In the genomic region with DNA sequence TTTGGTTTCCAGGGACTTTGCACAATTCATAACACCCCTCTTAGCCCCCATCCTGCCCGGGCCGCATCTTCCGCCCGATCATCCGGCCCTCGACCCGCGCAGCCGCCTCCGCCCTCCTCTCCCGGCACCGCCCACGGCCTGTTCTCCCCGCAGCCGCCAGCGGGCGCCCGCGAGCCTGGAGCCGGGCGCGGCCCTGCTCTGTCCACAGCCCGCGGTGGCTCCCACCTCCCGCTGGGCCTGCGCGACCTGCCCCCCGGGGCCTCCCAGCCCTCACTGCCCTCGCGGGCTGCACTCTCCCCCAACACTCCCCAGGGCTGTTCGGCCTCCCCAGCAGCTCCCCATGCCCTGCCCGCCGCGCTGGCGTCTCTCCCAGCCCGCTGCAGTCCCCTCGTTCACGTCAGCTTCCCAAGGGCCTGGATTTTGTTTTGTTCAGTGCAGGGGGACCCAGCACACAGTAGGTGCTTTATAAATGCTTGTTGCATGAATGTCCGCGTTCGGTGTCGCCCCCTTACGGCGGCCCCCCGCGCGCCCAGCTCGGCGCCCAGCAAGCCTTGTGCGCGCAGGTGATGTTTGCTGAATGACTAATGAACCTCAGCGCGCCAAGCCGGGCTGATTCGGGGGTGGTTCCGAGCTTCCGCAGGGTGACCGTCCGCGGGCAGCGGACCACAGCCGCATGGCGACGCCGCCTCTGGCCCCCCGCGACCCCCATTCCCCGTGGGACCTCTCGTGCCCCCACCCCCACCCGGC, we compare ENCODE assay signal across 1 cellular context.
A peak's percentile ranks its signal among the peaks of the same experiment; 100 is the strongest.
TF ChIP-seq lines count a peak whose summit lies in the region.

No MANE protein-coding gene starts in this region.

TF ChIP-seq in HepG2, 621 proteins besides CTCF, POLR2A, EP300 and RAD21 (continued from another document and continues in another):
- TF ChIP-seq, protein P1, sequence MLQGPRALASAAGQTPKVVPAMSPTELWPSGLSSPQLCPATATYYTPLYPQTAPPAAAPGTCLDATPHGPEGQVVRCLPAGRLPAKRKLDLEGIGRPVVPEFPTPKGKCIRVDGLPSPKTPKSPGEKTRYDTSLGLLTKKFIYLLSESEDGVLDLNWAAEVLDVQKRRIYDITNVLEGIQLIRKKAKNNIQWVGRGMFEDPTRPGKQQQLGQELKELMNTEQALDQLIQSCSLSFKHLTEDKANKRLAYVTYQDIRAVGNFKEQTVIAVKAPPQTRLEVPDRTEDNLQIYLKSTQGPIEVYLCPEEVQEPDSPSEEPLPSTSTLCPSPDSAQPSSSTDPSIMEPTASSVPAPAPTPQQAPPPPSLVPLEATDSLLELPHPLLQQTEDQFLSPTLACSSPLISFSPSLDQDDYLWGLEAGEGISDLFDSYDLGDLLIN (CRISPR knock-in tag; IDR thresholded peaks at IDR 0.05; ENCODE audit: borderline replicate concordance) = no peak
- TF ChIP-seq GATAD1 (CRISPR knock-in tag; IDR thresholded peaks at IDR 0.05) (0 out of 2 replicates have a peak, but pooled peaks have one; percentile 19), SMAD9 (CRISPR knock-in tag; IDR thresholded peaks at IDR 0.05) (no peak), ZNF230 (CRISPR knock-in tag; IDR thresholded peaks at IDR 0.05) (no peak), IKZF1 (IDR thresholded peaks at IDR 0.05) (no peak), ELF4 (CRISPR knock-in tag; IDR thresholded peaks at IDR 0.05; ENCODE audit: borderline replicate concordance) (no peak), KMT2A (CRISPR knock-in tag; IDR thresholded peaks at IDR 0.05) (peak; percentile 51; the same call in 1 of the 2 replicates), ZFP36L2 (CRISPR knock-in tag; IDR thresholded peaks at IDR 0.05) (no peak), NR2C2 (CRISPR knock-in tag; IDR thresholded peaks at IDR 0.05; ENCODE audit: borderline replicate concordance) (0 out of 2 replicates have a peak, but pooled peaks have one; percentile 10), FOXK1 (CRISPR knock-in tag; IDR thresholded peaks at IDR 0.05; ENCODE audit: borderline replicate concordance, low read depth) (no peak), ZNF207 (IDR thresholded peaks at IDR 0.05; ENCODE audit: borderline replicate concordance) (no peak), ZNF256 (CRISPR knock-in tag; conservative IDR thresholded peaks at IDR 0.05) (no peak), ZNF160 (CRISPR knock-in tag; IDR thresholded peaks at IDR 0.05) (no peak), SRSF9 (IDR thresholded peaks at IDR 0.05; ENCODE audit: borderline replicate concordance, insufficient read depth, low read depth, low read length, poor library complexity, severe bottlenecking) (no peak), RBM39 (IDR thresholded peaks at IDR 0.05; ENCODE audit: low read depth, low read length, poor library complexity, severe bottlenecking) (no peak), TOE1 (CRISPR knock-in tag; IDR thresholded peaks at IDR 0.05) (no peak), SRF (IDR thresholded peaks at IDR 0.05; ENCODE audit: low read depth, low read length) (no peak), ZSCAN22 (CRISPR knock-in tag; IDR thresholded peaks at IDR 0.05) (no peak), ZNF556 (CRISPR knock-in tag; IDR thresholded peaks at IDR 0.05; ENCODE audit: borderline replicate concordance) (peak; percentile 69; the same call in 1 of the 2 replicates), HOXA7 (CRISPR knock-in tag; IDR thresholded peaks at IDR 0.05) (no peak), ZNF724P (CRISPR knock-in tag; IDR thresholded peaks at IDR 0.05; ENCODE audit: borderline replicate concordance) (no peak), ZNF775 (CRISPR knock-in tag; IDR thresholded peaks at IDR 0.05; ENCODE audit: borderline replicate concordance) (no peak), GTF2F1 (IDR thresholded peaks at IDR 0.05; ENCODE audit: low read length) (no peak), ZBTB38 (CRISPR knock-in tag; IDR thresholded peaks at IDR 0.05) (peak; percentile 69; the same call in 1 of the 2 replicates), SPEN (CRISPR knock-in tag; IDR thresholded peaks at IDR 0.05; ENCODE audit: low read depth) (peak; percentile 61), DR1 (CRISPR knock-in tag; IDR thresholded peaks at IDR 0.05) (no peak), ZNF253 (CRISPR knock-in tag; IDR thresholded peaks at IDR 0.05; ENCODE audit: borderline replicate concordance) (no peak), CBX5 (CRISPR knock-in tag; IDR thresholded peaks at IDR 0.05; ENCODE audit: borderline replicate concordance) (0 out of 2 replicates have a peak, but pooled peaks have one; percentile 59), ZNF564 (CRISPR knock-in tag; IDR thresholded peaks at IDR 0.05) (0 out of 2 replicates have a peak, but pooled peaks have one; percentile 39), PPARG (CRISPR knock-in tag; conservative IDR thresholded peaks at IDR 0.05) (no peak), FOXM1 (CRISPR knock-in tag; IDR thresholded peaks at IDR 0.05) (no peak), NR2F2 (IDR thresholded peaks at IDR 0.05; ENCODE audit: borderline replicate concordance, low read depth) (no peak), ZNF883 (CRISPR knock-in tag; IDR thresholded peaks at IDR 0.05; ENCODE audit: not compliant biosample characterization) (peak; percentile 69), ZNF121 (CRISPR knock-in tag; IDR thresholded peaks at IDR 0.05) (no peak), U2AF1 (optimal IDR thresholded peaks at IDR 0.05; ENCODE audit: low read depth, low read length) (no peak), ZNF703 (CRISPR knock-in tag; IDR thresholded peaks at IDR 0.05; ENCODE audit: borderline replicate concordance) (no peak), ZNF781 (CRISPR knock-in tag; IDR thresholded peaks at IDR 0.05; ENCODE audit: borderline replicate concordance, not compliant biosample characterization) (no peak), FOXA3 (CRISPR knock-in tag; IDR thresholded peaks at IDR 0.05) (peak; percentile 16; the same call in 1 of the 2 replicates), PRMT3 (CRISPR knock-in tag; IDR thresholded peaks at IDR 0.05; ENCODE audit: borderline replicate concordance, low read depth) (no peak), REPIN1 (CRISPR knock-in tag; IDR thresholded peaks at IDR 0.05; ENCODE audit: borderline replicate concordance, low read depth) (no peak), ARNT2 (CRISPR knock-in tag; IDR thresholded peaks at IDR 0.05; ENCODE audit: low read depth) (peak; percentile 32; the same call in 1 of the 2 replicates)
- TF ChIP-seq, protein P2, sequence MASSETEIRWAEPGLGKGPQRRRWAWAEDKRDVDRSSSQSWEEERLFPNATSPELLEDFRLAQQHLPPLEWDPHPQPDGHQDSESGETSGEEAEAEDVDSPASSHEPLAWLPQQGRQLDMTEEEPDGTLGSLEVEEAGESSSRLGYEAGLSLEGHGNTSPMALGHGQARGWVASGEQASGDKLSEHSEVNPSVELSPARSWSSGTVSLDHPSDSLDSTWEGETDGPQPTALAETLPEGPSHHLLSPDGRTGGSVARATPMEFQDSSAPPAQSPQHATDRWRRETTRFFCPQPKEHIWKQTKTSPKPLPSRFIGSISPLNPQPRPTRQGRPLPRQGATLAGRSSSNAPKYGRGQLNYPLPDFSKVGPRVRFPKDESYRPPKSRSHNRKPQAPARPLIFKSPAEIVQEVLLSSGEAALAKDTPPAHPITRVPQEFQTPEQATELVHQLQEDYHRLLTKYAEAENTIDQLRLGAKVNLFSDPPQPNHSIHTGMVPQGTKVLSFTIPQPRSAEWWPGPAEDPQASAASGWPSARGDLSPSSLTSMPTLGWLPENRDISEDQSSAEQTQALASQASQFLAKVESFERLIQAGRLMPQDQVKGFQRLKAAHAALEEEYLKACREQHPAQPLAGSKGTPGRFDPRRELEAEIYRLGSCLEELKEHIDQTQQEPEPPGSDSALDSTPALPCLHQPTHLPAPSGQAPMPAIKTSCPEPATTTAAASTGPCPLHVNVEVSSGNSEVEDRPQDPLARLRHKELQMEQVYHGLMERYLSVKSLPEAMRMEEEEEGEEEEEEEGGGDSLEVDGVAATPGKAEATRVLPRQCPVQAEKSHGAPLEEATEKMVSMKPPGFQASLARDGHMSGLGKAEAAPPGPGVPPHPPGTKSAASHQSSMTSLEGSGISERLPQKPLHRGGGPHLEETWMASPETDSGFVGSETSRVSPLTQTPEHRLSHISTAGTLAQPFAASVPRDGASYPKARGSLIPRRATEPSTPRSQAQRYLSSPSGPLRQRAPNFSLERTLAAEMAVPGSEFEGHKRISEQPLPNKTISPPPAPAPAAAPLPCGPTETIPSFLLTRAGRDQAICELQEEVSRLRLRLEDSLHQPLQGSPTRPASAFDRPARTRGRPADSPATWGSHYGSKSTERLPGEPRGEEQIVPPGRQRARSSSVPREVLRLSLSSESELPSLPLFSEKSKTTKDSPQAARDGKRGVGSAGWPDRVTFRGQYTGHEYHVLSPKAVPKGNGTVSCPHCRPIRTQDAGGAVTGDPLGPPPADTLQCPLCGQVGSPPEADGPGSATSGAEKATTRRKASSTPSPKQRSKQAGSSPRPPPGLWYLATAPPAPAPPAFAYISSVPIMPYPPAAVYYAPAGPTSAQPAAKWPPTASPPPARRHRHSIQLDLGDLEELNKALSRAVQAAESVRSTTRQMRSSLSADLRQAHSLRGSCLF (CRISPR knock-in tag; IDR thresholded peaks at IDR 0.05; ENCODE audit: borderline replicate concordance) = no peak
- TF ChIP-seq, protein P3, sequence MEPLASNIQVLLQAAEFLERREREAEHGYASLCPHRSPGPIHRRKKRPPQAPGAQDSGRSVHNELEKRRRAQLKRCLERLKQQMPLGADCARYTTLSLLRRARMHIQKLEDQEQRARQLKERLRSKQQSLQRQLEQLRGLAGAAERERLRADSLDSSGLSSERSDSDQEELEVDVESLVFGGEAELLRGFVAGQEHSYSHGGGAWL (CRISPR knock-in tag; IDR thresholded peaks at IDR 0.05) = no peak
- TF ChIP-seq, protein P4, sequence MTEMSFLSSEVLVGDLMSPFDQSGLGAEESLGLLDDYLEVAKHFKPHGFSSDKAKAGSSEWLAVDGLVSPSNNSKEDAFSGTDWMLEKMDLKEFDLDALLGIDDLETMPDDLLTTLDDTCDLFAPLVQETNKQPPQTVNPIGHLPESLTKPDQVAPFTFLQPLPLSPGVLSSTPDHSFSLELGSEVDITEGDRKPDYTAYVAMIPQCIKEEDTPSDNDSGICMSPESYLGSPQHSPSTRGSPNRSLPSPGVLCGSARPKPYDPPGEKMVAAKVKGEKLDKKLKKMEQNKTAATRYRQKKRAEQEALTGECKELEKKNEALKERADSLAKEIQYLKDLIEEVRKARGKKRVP (CRISPR knock-in tag; IDR thresholded peaks at IDR 0.05) = 0 out of 4 replicates have a peak, but pooled peaks of 1 of the 2 experiments have one; percentile 41
- TF ChIP-seq, protein P5, sequence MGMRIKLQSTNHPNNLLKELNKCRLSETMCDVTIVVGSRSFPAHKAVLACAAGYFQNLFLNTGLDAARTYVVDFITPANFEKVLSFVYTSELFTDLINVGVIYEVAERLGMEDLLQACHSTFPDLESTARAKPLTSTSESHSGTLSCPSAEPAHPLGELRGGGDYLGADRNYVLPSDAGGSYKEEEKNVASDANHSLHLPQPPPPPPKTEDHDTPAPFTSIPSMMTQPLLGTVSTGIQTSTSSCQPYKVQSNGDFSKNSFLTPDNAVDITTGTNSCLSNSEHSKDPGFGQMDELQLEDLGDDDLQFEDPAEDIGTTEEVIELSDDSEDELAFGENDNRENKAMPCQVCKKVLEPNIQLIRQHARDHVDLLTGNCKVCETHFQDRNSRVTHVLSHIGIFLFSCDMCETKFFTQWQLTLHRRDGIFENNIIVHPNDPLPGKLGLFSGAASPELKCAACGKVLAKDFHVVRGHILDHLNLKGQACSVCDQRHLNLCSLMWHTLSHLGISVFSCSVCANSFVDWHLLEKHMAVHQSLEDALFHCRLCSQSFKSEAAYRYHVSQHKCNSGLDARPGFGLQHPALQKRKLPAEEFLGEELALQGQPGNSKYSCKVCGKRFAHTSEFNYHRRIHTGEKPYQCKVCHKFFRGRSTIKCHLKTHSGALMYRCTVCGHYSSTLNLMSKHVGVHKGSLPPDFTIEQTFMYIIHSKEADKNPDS (CRISPR knock-in tag; IDR thresholded peaks at IDR 0.05) = no peak
- TF ChIP-seq, protein P6, sequence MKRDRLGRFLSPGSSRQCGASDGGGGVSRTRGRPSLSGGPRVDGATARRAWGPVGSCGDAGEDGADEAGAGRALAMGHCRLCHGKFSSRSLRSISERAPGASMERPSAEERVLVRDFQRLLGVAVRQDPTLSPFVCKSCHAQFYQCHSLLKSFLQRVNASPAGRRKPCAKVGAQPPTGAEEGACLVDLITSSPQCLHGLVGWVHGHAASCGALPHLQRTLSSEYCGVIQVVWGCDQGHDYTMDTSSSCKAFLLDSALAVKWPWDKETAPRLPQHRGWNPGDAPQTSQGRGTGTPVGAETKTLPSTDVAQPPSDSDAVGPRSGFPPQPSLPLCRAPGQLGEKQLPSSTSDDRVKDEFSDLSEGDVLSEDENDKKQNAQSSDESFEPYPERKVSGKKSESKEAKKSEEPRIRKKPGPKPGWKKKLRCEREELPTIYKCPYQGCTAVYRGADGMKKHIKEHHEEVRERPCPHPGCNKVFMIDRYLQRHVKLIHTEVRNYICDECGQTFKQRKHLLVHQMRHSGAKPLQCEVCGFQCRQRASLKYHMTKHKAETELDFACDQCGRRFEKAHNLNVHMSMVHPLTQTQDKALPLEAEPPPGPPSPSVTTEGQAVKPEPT (CRISPR knock-in tag; IDR thresholded peaks at IDR 0.05; ENCODE audit: low read depth) = peak; percentile 35; the same call in 1 of the 2 replicates
- TF ChIP-seq, protein P7, sequence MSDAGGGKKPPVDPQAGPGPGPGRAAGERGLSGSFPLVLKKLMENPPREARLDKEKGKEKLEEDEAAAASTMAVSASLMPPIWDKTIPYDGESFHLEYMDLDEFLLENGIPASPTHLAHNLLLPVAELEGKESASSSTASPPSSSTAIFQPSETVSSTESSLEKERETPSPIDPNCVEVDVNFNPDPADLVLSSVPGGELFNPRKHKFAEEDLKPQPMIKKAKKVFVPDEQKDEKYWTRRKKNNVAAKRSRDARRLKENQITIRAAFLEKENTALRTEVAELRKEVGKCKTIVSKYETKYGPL (CRISPR knock-in tag; IDR thresholded peaks at IDR 0.05) = no peak
- TF ChIP-seq, protein P8, sequence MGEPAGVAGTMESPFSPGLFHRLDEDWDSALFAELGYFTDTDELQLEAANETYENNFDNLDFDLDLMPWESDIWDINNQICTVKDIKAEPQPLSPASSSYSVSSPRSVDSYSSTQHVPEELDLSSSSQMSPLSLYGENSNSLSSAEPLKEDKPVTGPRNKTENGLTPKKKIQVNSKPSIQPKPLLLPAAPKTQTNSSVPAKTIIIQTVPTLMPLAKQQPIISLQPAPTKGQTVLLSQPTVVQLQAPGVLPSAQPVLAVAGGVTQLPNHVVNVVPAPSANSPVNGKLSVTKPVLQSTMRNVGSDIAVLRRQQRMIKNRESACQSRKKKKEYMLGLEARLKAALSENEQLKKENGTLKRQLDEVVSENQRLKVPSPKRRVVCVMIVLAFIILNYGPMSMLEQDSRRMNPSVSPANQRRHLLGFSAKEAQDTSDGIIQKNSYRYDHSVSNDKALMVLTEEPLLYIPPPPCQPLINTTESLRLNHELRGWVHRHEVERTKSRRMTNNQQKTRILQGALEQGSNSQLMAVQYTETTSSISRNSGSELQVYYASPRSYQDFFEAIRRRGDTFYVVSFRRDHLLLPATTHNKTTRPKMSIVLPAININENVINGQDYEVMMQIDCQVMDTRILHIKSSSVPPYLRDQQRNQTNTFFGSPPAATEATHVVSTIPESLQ (CRISPR knock-in tag; conservative IDR thresholded peaks at IDR 0.05) = no peak
